In genomic region chr11:80733776-80734175, GRCh38 we compare ENCODE assay signal across 19 cellular contexts.
"Had no signal": no experiment of that assay in that cellular context is flagged by ENCODE, and none has a peak within 500 bp of the region (broad histone marks: within the 10 kb centered on the region; RNA-seq: fewer than 3 reads in every experiment).

No MANE protein-coding gene starts in this region.

- H3K27me3 ChIP-seq: heart right ventricle, neutrophil, ovary, right atrium auricular region, suprapubic skin, thyroid gland had no signal

- H3K27ac ChIP-seq: heart right ventricle, neutrophil, ovary, right atrium auricular region, suprapubic skin, thyroid gland had no signal

- ATAC-seq: effector memory CD8-positive, alpha-beta T cell; heart right ventricle; left lobe of liver; naive thymus-derived CD4-positive, alpha-beta T cell; stimulated activated effector memory CD8-positive, alpha-beta T cell treated with anti-CD3 and anti-CD28 coated beads, Interleukin-12 subunit alpha, Interleukin-12 subunit beta, amount 100 ng/mL, for 72 hours; stimulated activated naive CD8-positive, alpha-beta T cell treated with anti-CD3 and anti-CD28 coated beads, Interleukin-15, Interleukin-2, amounts not matched to agents 100 U/mL and 50 U/mL, for 24 hours had no signal

- H3K4me1 ChIP-seq: heart right ventricle, right atrium auricular region, suprapubic skin, thyroid gland had no signal

- H3K36me3 ChIP-seq: heart right ventricle, neutrophil, ovary, right atrium auricular region, suprapubic skin, thyroid gland had no signal

- H3K9me3 ChIP-seq: heart right ventricle, neutrophil, ovary, right atrium auricular region, suprapubic skin, thyroid gland had no signal

- DNase-seq: effector memory CD8-positive, alpha-beta T cell; erythroblast; heart right ventricle; hypothalamus; kidney glomerular epithelial cell; mammary epithelial cell; naive thymus-derived CD4-positive, alpha-beta T cell; nephron progenitor cell; ovary; small intestine; stimulated activated CD4-positive, alpha-beta T cell treated with anti-CD3 and anti-CD28 coated beads, Interleukin-4, amount 100 ng/mL, for 1 hour; stimulated activated CD8-positive, alpha-beta memory T cell treated with anti-CD3 and anti-CD28 coated beads, Interleukin-4, amount 100 ng/mL, for 48 hours; stimulated activated naive CD8-positive, alpha-beta T cell treated with anti-CD3 and anti-CD28 coated beads, Interleukin-15, Interleukin-2, amounts not matched to agents 100 U/mL and 50 U/mL, for 24 hours; thyroid gland had no signal

- H3K4me3 ChIP-seq: heart right ventricle, ovary, right atrium auricular region, suprapubic skin, thyroid gland had no signal
